ENCODE assay signal across 8 cellular contexts in the genomic region with DNA sequence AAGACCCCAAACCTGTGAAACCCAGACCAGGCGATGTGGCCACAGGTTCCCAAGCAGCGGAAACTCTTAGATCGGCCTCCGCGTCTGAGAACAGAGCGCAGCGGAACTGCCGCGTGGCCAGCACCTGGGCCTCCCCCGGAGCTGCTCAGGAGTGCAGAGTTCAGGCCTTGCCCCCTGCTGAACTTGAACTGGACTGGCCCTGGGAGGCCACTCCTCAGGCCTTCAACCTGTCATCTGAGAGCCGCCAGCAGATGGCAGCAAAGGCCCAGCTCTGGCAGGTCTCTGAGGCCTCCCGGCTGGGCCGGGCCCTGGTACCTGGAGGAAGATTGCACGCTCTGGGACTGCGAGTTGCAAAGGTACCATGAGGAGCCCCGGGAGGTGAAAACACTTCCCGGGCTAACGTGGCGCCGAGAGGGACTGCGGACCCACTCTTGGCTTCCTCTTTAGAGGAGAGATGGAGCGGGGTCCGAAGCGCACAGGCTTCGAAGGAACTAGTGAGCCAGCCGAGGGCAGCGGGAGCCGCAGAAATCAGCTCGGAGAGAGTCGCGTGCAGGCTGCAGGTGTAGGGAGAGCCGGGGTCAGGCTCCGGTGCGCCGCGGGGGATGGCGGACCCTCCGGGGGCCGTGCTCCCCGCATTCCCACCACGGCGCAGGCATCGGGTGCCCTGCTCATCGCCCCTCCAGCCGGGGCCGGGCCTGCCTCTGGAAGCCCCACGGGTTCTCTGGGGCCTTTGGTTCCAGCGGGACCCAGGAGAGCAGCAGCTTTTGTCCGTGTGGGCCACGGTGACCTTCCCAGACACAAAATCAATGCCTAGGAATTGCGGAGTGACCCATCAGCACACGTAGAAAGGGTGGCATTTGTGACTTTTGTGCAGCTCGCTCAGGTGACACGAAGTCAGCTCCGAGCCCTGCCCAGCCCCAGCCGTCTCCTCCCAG.
DNase-seq lines count a peak whose midpoint lies in the region; ATAC-seq and TF ChIP-seq lines count a peak whose summit lies in the region.

No MANE protein-coding gene starts in this region.

- POLR2A ChIA-PET in RWPE1 (lab: Yijun Ruan, JAX; ENCODE audit: low non-redundant PET): no interaction called here

- peaks cover 55% of the 10 kb centered on the region for H3K27me3 ChIP-seq in gastroesophageal sphincter

- WGBS in gastroesophageal sphincter (ENCODE audit: low coverage in 1 of 2), 2 donors: 18 to 40% methylated on average over 2 to 9 of the region's 56 CpGs

- peaks cover 0 to 13% (median 0%) of the 10 kb centered on the region in 3 donors for H3K9me3 ChIP-seq in gastroesophageal sphincter

- no peak for TF ChIP-seq POLR2A in gastroesophageal sphincter (IDR thresholded peaks at IDR 0.05)

- ATAC-seq in GM21576 (IDR thresholded peaks at IDR 0.05; ENCODE audit: unreplicated experiment): peak; percentile 95
- peak; percentile 86 for ATAC-seq in gastroesophageal sphincter

- CTCF ChIA-PET in RWPE1 (lab: Yijun Ruan, JAX): interaction anchor here (0.7 to 1.1 kb wide), 4 partner anchors 14 to 1886 kb away, joined by 3 to 5 read pairs (median 5); no protein-coding TSS in a partner anchor

- DNase-seq in EH (ENCODE audit: low read depth) (peak; percentile 68), HuH-7 (ENCODE audit: low spot score) (peak; percentile 94), RWPE1 (ENCODE audit: low spot score) (peak; percentile 60), non-pigmented ciliary epithelial cell (ENCODE audit: low read depth) (peak; percentile 17), substantia nigra (lab: John Stamatoyannopoulos, UW) (peak in 48 of 49 donors; percentile 26 to 95 (median 79))
- peak; percentile 85 for DNase-seq in activated gamma-delta T cell treated with anti-CD3 and anti-CD28 coated beads, Interleukin-2, amount 50 U/mL, for 16 hours (ENCODE audit: low read depth)

- peaks cover 0 to 12% (median 3%) of the 10 kb centered on the region in 3 donors for H3K4me1 ChIP-seq in gastroesophageal sphincter

- TF ChIP-seq EP300 in gastroesophageal sphincter (IDR thresholded peaks at IDR 0.05): no peak

- H3K27ac ChIP-seq in RWPE1 (no peak overlapping the region), gastroesophageal sphincter (no peak overlapping the region), substantia nigra (ENCODE audit: low read depth, low read length, poor library complexity, severe bottlenecking) (peak overlapping the region; percentile 2)

- peak; percentile 95 for TF ChIP-seq CTCF in RWPE1 (conservative IDR thresholded peaks at IDR 0.05; ENCODE audit: low read depth)
- TF ChIP-seq CTCF in gastroesophageal sphincter (IDR thresholded peaks at IDR 0.05): peak in 3 of 4 experiments; percentile 70 to 91 (median 79)

- H3K36me3 ChIP-seq in gastroesophageal sphincter: no peaks in the 10 kb centered on the region

- peak overlapping the region in 1 of 2 donors; percentile 42 for H3K4me3 ChIP-seq in gastroesophageal sphincter

Comparison
In these comparisons a context has a peak if more than half of its experiments do, and no peak if none do; other contexts are left out.
1. DNase-seq: peak in every context shown above with its lines; median percentile 94 in HuH-7; 85 in activated gamma-delta T cell treated with anti-CD3 and anti-CD28 coated beads, Interleukin-2, amount 50 U/mL, for 16 hours; 79 in substantia nigra; 68 in EH; 60 in RWPE1; 17 in non-pigmented ciliary epithelial cell.